21 cellular contexts compared by ENCODE assay signal in genomic region chr1:64087768-64088167, GRCh38.
DNase-seq lines count a peak whose midpoint lies in the region; ATAC-seq lines count a peak whose summit lies in the region.
"Had no signal": no experiment of that assay in that cellular context is flagged by ENCODE, and none has a peak within 500 bp of the region (broad histone marks: within the 10 kb centered on the region; RNA-seq: fewer than 3 reads in every experiment).

No MANE protein-coding gene starts in this region.

- H3K4me2 ChIP-seq in skeletal muscle satellite cell (ENCODE audit: low read length) = peak overlapping the region; percentile 19

- H3K9me3 ChIP-seq in skeletal muscle satellite cell (replicated peaks; ENCODE audit: low read length) = no peaks in the 10 kb centered on the region
- H3K9me3 ChIP-seq: right lobe of liver had no signal

- H3K4me3 Mint-ChIP-seq in T-helper 2 cell treated with Interferon-gamma antibody and Interleukin-4, amounts not matched to agents 5 μg/mL and 100 μg/mL, for 36 hours = no peak overlapping the region
- H3K4me3 Mint-ChIP-seq: activated CD8-positive, alpha-beta T cell treated with anti-CD3 and anti-CD28 coated beads for 36 hours; brain; CD14-positive monocyte had no signal

- no peaks in the 10 kb centered on the region for H3K9me3 Mint-ChIP-seq in T-helper 2 cell treated with Interferon-gamma antibody and Interleukin-4, amounts not matched to agents 5 μg/mL and 100 μg/mL, for 36 hours
- H3K9me3 Mint-ChIP-seq: activated CD8-positive, alpha-beta T cell treated with anti-CD3 and anti-CD28 coated beads for 36 hours had no signal

- DNase-seq in H4 (ENCODE audit: low spot score) (peak; percentile 86), T1000 (lab: John Stamatoyannopoulos, UW) (peak; percentile 12), fibroblast of peridontal ligament (ENCODE audit: extremely low read depth) (peak; percentile 79), DMS 273 treated with DMSO at 0.1 percent for 48 hours (lab: John Stamatoyannopoulos, UW) (no peak)
- no peak for DNase-seq in stimulated activated CD8-positive, alpha-beta memory T cell treated with anti-CD3 and anti-CD28 coated beads, Interleukin-4, amount 100 ng/mL, for 48 hours
- DNase-seq in T-helper 2 cell treated with Interferon-gamma antibody and Interleukin-4, amounts not matched to agents 5 μg/mL and 100 μg/mL, for 36 hours (ENCODE audit: low spot score) = no peak
- DNase-seq: activated CD8-positive, alpha-beta T cell treated with anti-CD3 and anti-CD28 coated beads for 36 hours; activated effector memory CD4-positive, alpha-beta T cell treated with Interleukin-2 at 50 U/mL for 16 hours; effector CD4-positive, alpha-beta T cell; NCI-H1436 treated with DMSO at 0.1 percent for 48 hours; NCI-H446; OCI-M1; right lobe of liver; stimulated activated CD4-positive, alpha-beta T cell treated with anti-CD3 and anti-CD28 coated beads, Interleukin-4, amount 100 ng/mL, for 4 hours had no signal

- peaks cover 3% of the 10 kb centered on the region for H3K27me3 Mint-ChIP-seq in T-helper 2 cell treated with Interferon-gamma antibody and Interleukin-4, amounts not matched to agents 5 μg/mL and 100 μg/mL, for 36 hours (ENCODE audit: low read depth)
- H3K27me3 Mint-ChIP-seq: activated CD8-positive, alpha-beta T cell treated with anti-CD3 and anti-CD28 coated beads for 36 hours; brain had no signal

- H3K27ac Mint-ChIP-seq in T-helper 2 cell treated with Interferon-gamma antibody and Interleukin-4, amounts not matched to agents 5 μg/mL and 100 μg/mL, for 36 hours = no peak overlapping the region
- H3K27ac Mint-ChIP-seq: activated CD8-positive, alpha-beta T cell treated with anti-CD3 and anti-CD28 coated beads for 36 hours; brain; CD14-positive monocyte had no signal

- no peaks in the 10 kb centered on the region for H3K4me1 Mint-ChIP-seq in T-helper 2 cell treated with Interferon-gamma antibody and Interleukin-4, amounts not matched to agents 5 μg/mL and 100 μg/mL, for 36 hours (ENCODE audit: low read depth)
- H3K4me1 Mint-ChIP-seq: CD14-positive monocyte had no signal

- ATAC-seq in HG03469 (IDR thresholded peaks at IDR 0.05; ENCODE audit: unreplicated experiment) = no peak
- ATAC-seq: activated CD8-positive, alpha-beta T cell treated with anti-CD3 and anti-CD28 coated beads for 36 hours; GM12878; HCT116; K562; right lobe of liver had no signal

- no peak overlapping the region for H3K4me3 ChIP-seq in skeletal muscle satellite cell (ENCODE audit: low read length)
- H3K4me3 ChIP-seq: GM12878, K562, right lobe of liver had no signal

- no peaks in the 10 kb centered on the region for H3K36me3 ChIP-seq in skeletal muscle satellite cell (ENCODE audit: insufficient read depth, low read length)
- H3K36me3 ChIP-seq: right lobe of liver had no signal

- peaks cover 24% of the 10 kb centered on the region for H3K4me1 ChIP-seq in skeletal muscle satellite cell (ENCODE audit: control insufficient read depth, insufficient read depth, low read length)
- H3K4me1 ChIP-seq: right lobe of liver had no signal

- no peaks in the 10 kb centered on the region for H3K27me3 ChIP-seq in skeletal muscle satellite cell (ENCODE audit: control insufficient read depth, insufficient read depth, low read length)
- H3K27me3 ChIP-seq: right lobe of liver had no signal

- H3K9ac ChIP-seq in skeletal muscle satellite cell (ENCODE audit: low read depth, low read length) = no peak overlapping the region

- no peaks in the 10 kb centered on the region for H3K36me3 Mint-ChIP-seq in T-helper 2 cell treated with Interferon-gamma antibody and Interleukin-4, amounts not matched to agents 5 μg/mL and 100 μg/mL, for 36 hours (ENCODE audit: low read depth)
- H3K36me3 Mint-ChIP-seq: brain, CD14-positive monocyte had no signal

Comparison
In these comparisons a context has a peak if more than half of its experiments do, and no peak if none do; other contexts are left out.
1. DNase-seq: peak in H4 (single experiment), T1000 (single experiment) and fibroblast of peridontal ligament (single experiment); none in stimulated activated CD8-positive, alpha-beta memory T cell treated with anti-CD3 and anti-CD28 coated beads, Interleukin-4, amount 100 ng/mL, for 48 hours (single experiment), T-helper 2 cell treated with Interferon-gamma antibody and Interleukin-4, amounts not matched to agents 5 μg/mL and 100 μg/mL, for 36 hours (single experiment) and DMS 273 treated with DMSO at 0.1 percent for 48 hours (single experiment).